Comparison of ENCODE assay signal across 24 cellular contexts in the genomic region with DNA sequence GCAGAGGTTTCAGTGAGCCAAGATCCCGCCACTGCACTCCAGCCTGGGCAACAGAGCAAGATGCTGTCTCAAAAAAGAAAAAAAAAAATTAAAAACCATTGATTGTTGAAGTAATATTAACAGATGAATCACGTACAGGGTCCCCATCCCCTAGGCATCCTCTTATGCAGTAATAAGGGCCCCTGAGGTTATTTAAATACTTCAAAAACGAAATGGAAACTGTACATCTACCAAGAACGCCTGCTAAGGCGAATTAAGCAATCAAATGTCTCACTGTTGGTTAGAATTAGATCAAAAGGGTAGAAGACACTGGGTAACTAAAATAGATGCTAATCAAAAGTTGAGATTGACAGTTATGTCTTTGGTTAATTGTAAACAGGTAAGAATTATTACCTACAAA. TPM values are rescaled to one million over a fixed set of nuclear protein-coding genes. Genes with fewer than 3 reads are reported as not detected.
DNase-seq lines count a peak whose midpoint lies in the region; ATAC-seq lines count a peak whose summit lies in the region.
"Had no signal": no experiment of that assay in that cellular context is flagged by ENCODE, and none has a peak within 500 bp of the region (broad histone marks: within the 10 kb centered on the region; RNA-seq: fewer than 3 reads in every experiment).

No MANE protein-coding gene starts in this region.

- no peak overlapping the region for H2AFZ ChIP-seq in Karpas-422 (ENCODE audit: low read length)

- H3K79me2 ChIP-seq in Karpas-422 (ENCODE audit: low read length), result no peaks in the 10 kb centered on the region

- H3K9me3 ChIP-seq in CD4-positive, alpha-beta memory T cell (ENCODE audit: control insufficient read depth in 1 of 2, low read length in 2 of 2), result no peaks in the 10 kb centered on the region
- no peaks in the 10 kb centered on the region for H3K9me3 ChIP-seq in Karpas-422 (ENCODE audit: low read length)
- H3K9me3 ChIP-seq: A549, heart right ventricle, left ventricle myocardium inferior, ovary, testis had no signal

- POLR2A ChIA-PET in CD4-positive, alpha-beta memory T cell (lab: Charles Lee; ENCODE audit: partially characterized antibody), result no interaction called here
- POLR2A ChIA-PET in naive thymus-derived CD8-positive, alpha-beta T cell (lab: Charles Lee), result interaction anchor here (0.7 to 10.4 kb wide), 3 partner anchors 30 to 132 kb away, joined by 3 to 289 read pairs (median 6); a partner anchor contains a TSS

- no peak overlapping the region for H3K27ac ChIP-seq in CD4-positive, alpha-beta memory T cell (ENCODE audit: low read depth, low read length)
- no peak overlapping the region for H3K27ac ChIP-seq in Karpas-422 (ENCODE audit: low read length)
- H3K27ac ChIP-seq: A549, heart right ventricle, left ventricle myocardium inferior, ovary, skin epidermis, testis had no signal

- H3K27me3 ChIP-seq in CD4-positive, alpha-beta memory T cell (ENCODE audit: insufficient read depth, low read length), result no peaks in the 10 kb centered on the region
- H3K27me3 ChIP-seq in Karpas-422 (ENCODE audit: low read length), result no peaks in the 10 kb centered on the region
- H3K27me3 ChIP-seq: ovary, testis had no signal

- H3K4me1 ChIP-seq in CD4-positive, alpha-beta memory T cell (ENCODE audit: insufficient read depth, low read length), result peaks cover 86% of the 10 kb centered on the region
- no peaks in the 10 kb centered on the region for H3K4me1 ChIP-seq in Karpas-422 (ENCODE audit: low read length)
- H3K4me1 ChIP-seq: A549, heart right ventricle, left ventricle myocardium inferior, testis had no signal

- CTCF ChIA-PET in CD4-positive, alpha-beta memory T cell (lab: Charles Lee; ENCODE audit: partially characterized antibody), result interaction anchor here (0.9 to 7.9 kb wide), 2 partner anchors 15 to 52 kb away, joined by 4 to 64 read pairs; no protein-coding TSS in a partner anchor

- intact Hi-C loops in activated CD4-positive, alpha-beta T cell treated with anti-CD3 and anti-CD28 coated beads, Interleukin-2, amount 10 ng/mL, durations not matched to agents 24 days and 14 days (cut with micrococcal nuclease), result no loop called here
- intact Hi-C loops in CD4-positive, alpha-beta memory T cell (cut with micrococcal nuclease), result no loop called here
- intact Hi-C loops in activated T-helper 1 cell treated with anti-CD3 and anti-CD28 coated beads, Interleukin-12 subunit alpha, Interleukin-12 subunit beta, Interleukin-2, Interleukin-4 antibody, amounts not matched to agents 30 ng/mL and 10 ng/mL and 1 ng/mL, durations not matched to agents 14 hours and 24 hours and 36 hours (cut with micrococcal nuclease), result loop anchor here (1.0 kb wide), 1 partner anchor 8 kb away; no protein-coding TSS in a partner anchor

- H3K27ac Mint-ChIP-seq in activated CD4-positive, alpha-beta T cell treated with anti-CD3 and anti-CD28 coated beads, Interleukin-2, amount 10 ng/mL, durations not matched to agents 24 days and 14 days, result peak overlapping the region; percentile 21
- H3K27ac Mint-ChIP-seq in CD4-positive, alpha-beta memory T cell, result peak overlapping the region; percentile 38 to 96 (median 72)
- H3K27ac Mint-ChIP-seq in activated T-helper 1 cell treated with anti-CD3 and anti-CD28 coated beads, Interleukin-12 subunit alpha, Interleukin-12 subunit beta, Interleukin-2, Interleukin-4 antibody, amounts not matched to agents 30 ng/mL and 10 ng/mL and 1 ng/mL, durations not matched to agents 14 hours and 24 hours and 36 hours, result peak overlapping the region; percentile 32
- H3K27ac Mint-ChIP-seq in naive thymus-derived CD8-positive, alpha-beta T cell, result peak overlapping the region; percentile 58 to 98 (median 93)
- H3K27ac Mint-ChIP-seq: activated B cell treated with CpG ODN at 0.5 μM for 24 hours had no signal

- no peak for DNase-seq in activated CD4-positive, alpha-beta T cell treated with anti-CD3 and anti-CD28 coated beads, Interleukin-2, amount 10 ng/mL, durations not matched to agents 24 days and 14 days
- no peak for DNase-seq in activated CD4-positive, alpha-beta T cell treated with anti-CD3 and anti-CD28 coated beads for 1 hour
- DNase-seq in CD4-positive, alpha-beta memory T cell, result no peak
- DNase-seq in activated T-helper 1 cell treated with anti-CD3 and anti-CD28 coated beads, Interleukin-12 subunit alpha, Interleukin-12 subunit beta, Interleukin-2, Interleukin-4 antibody, amounts not matched to agents 30 ng/mL and 10 ng/mL and 1 ng/mL, durations not matched to agents 14 hours and 24 hours and 36 hours (ENCODE audit: low spot score), result no peak
- DNase-seq in naive thymus-derived CD8-positive, alpha-beta T cell, result no peak
- no peak for DNase-seq in Karpas-422
- DNase-seq in NCI-H446 treated with DMSO at 0.1 percent for 48 hours (lab: John Stamatoyannopoulos, UW), result no peak
- DNase-seq in NCI-H1092 treated with DMSO at 0.1 percent for 48 hours (lab: John Stamatoyannopoulos, UW), result no peak
- DNase-seq: activated B cell treated with CpG ODN at 0.5 μM for 24 hours; activated gamma-delta T cell; anterior cingulate cortex; DMS153; heart right ventricle; left ventricle myocardium inferior; mesenchymal stem cell; NCI-H510A; ovary; stimulated activated naive CD4-positive, alpha-beta T cell; SW 1271; testis had no signal

- peaks cover 11% of the 10 kb centered on the region for H3K36me3 ChIP-seq in CD4-positive, alpha-beta memory T cell (ENCODE audit: insufficient read depth, low read length)
- no peaks in the 10 kb centered on the region for H3K36me3 ChIP-seq in Karpas-422 (ENCODE audit: insufficient read depth, low read length)
- H3K36me3 ChIP-seq: heart right ventricle, left ventricle myocardium inferior, ovary had no signal

- ATAC-seq in naive thymus-derived CD8-positive, alpha-beta T cell, result peak; percentile 27 to 58
- ATAC-seq: A549, GM12878, heart right ventricle had no signal

- no peak overlapping the region for H3K9ac ChIP-seq in Karpas-422 (ENCODE audit: low read length)

- no peaks in the 10 kb centered on the region for H3K9me2 ChIP-seq in Karpas-422 (replicated peaks; ENCODE audit: insufficient read depth, low read length)

- H4K20me1 ChIP-seq in Karpas-422 (ENCODE audit: insufficient read depth, low read depth, low read length), result no peaks in the 10 kb centered on the region

- no peaks in the 10 kb centered on the region for H3K9me3 Mint-ChIP-seq in activated CD4-positive, alpha-beta T cell treated with anti-CD3 and anti-CD28 coated beads, Interleukin-2, amount 10 ng/mL, durations not matched to agents 24 days and 14 days
- H3K9me3 Mint-ChIP-seq in CD4-positive, alpha-beta memory T cell, result no peaks in the 10 kb centered on the region
- H3K9me3 Mint-ChIP-seq in activated T-helper 1 cell treated with anti-CD3 and anti-CD28 coated beads, Interleukin-12 subunit alpha, Interleukin-12 subunit beta, Interleukin-2, Interleukin-4 antibody, amounts not matched to agents 30 ng/mL and 10 ng/mL and 1 ng/mL, durations not matched to agents 14 hours and 24 hours and 36 hours, result no peaks in the 10 kb centered on the region
- no peaks in the 10 kb centered on the region for H3K9me3 Mint-ChIP-seq in naive thymus-derived CD8-positive, alpha-beta T cell
- H3K9me3 Mint-ChIP-seq: activated B cell treated with CpG ODN at 0.5 μM for 24 hours, neural crest cell had no signal

- H3K4me3 Mint-ChIP-seq in activated CD4-positive, alpha-beta T cell treated with anti-CD3 and anti-CD28 coated beads, Interleukin-2, amount 10 ng/mL, durations not matched to agents 24 days and 14 days, result no peak overlapping the region
- peak overlapping the region in 1 of 8 donors; percentile 65 for H3K4me3 Mint-ChIP-seq in CD4-positive, alpha-beta memory T cell
- no peak overlapping the region for H3K4me3 Mint-ChIP-seq in activated T-helper 1 cell treated with anti-CD3 and anti-CD28 coated beads, Interleukin-12 subunit alpha, Interleukin-12 subunit beta, Interleukin-2, Interleukin-4 antibody, amounts not matched to agents 30 ng/mL and 10 ng/mL and 1 ng/mL, durations not matched to agents 14 hours and 24 hours and 36 hours
- H3K4me3 Mint-ChIP-seq in naive thymus-derived CD8-positive, alpha-beta T cell, result peak overlapping the region in 9 of 10 donors; percentile 49 to 97 (median 67)
- H3K4me3 Mint-ChIP-seq: activated B cell treated with CpG ODN at 0.5 μM for 24 hours, neural crest cell had no signal

- no peaks in the 10 kb centered on the region for H3K27me3 Mint-ChIP-seq in activated CD4-positive, alpha-beta T cell treated with anti-CD3 and anti-CD28 coated beads, Interleukin-2, amount 10 ng/mL, durations not matched to agents 24 days and 14 days
- no peaks in the 10 kb centered on the region for H3K27me3 Mint-ChIP-seq in CD4-positive, alpha-beta memory T cell
- no peaks in the 10 kb centered on the region for H3K27me3 Mint-ChIP-seq in activated T-helper 1 cell treated with anti-CD3 and anti-CD28 coated beads, Interleukin-12 subunit alpha, Interleukin-12 subunit beta, Interleukin-2, Interleukin-4 antibody, amounts not matched to agents 30 ng/mL and 10 ng/mL and 1 ng/mL, durations not matched to agents 14 hours and 24 hours and 36 hours (ENCODE audit: insufficient read depth)
- H3K27me3 Mint-ChIP-seq in naive thymus-derived CD8-positive, alpha-beta T cell, result no peaks in the 10 kb centered on the region

- peaks cover 72% of the 10 kb centered on the region for H3K4me1 Mint-ChIP-seq in activated CD4-positive, alpha-beta T cell treated with anti-CD3 and anti-CD28 coated beads, Interleukin-2, amount 10 ng/mL, durations not matched to agents 24 days and 14 days
- H3K4me1 Mint-ChIP-seq in CD4-positive, alpha-beta memory T cell, result peaks cover 61 to 88% (median 79%) of the 10 kb centered on the region in 4 donors
- H3K4me1 Mint-ChIP-seq in activated T-helper 1 cell treated with anti-CD3 and anti-CD28 coated beads, Interleukin-12 subunit alpha, Interleukin-12 subunit beta, Interleukin-2, Interleukin-4 antibody, amounts not matched to agents 30 ng/mL and 10 ng/mL and 1 ng/mL, durations not matched to agents 14 hours and 24 hours and 36 hours (ENCODE audit: low read depth), result peaks cover 69% of the 10 kb centered on the region
- H3K4me1 Mint-ChIP-seq in naive thymus-derived CD8-positive, alpha-beta T cell, result peaks cover 63 to 90% (median 85%) of the 10 kb centered on the region in 4 donors

- H3K36me3 Mint-ChIP-seq in activated CD4-positive, alpha-beta T cell treated with anti-CD3 and anti-CD28 coated beads, Interleukin-2, amount 10 ng/mL, durations not matched to agents 24 days and 14 days (ENCODE audit: low read depth), result peaks cover 51% of the 10 kb centered on the region
- H3K36me3 Mint-ChIP-seq in CD4-positive, alpha-beta memory T cell, result peaks cover 25 to 48% of the 10 kb centered on the region in 2 donors
- H3K36me3 Mint-ChIP-seq in activated T-helper 1 cell treated with anti-CD3 and anti-CD28 coated beads, Interleukin-12 subunit alpha, Interleukin-12 subunit beta, Interleukin-2, Interleukin-4 antibody, amounts not matched to agents 30 ng/mL and 10 ng/mL and 1 ng/mL, durations not matched to agents 14 hours and 24 hours and 36 hours (ENCODE audit: low read depth), result peaks cover 44% of the 10 kb centered on the region
- H3K36me3 Mint-ChIP-seq in naive thymus-derived CD8-positive, alpha-beta T cell, result peaks cover 7 to 79% (median 24%) of the 10 kb centered on the region in 3 donors

- H3K4me3 ChIP-seq in CD4-positive, alpha-beta memory T cell (ENCODE audit: low read length in 2 of 2), result no peak overlapping the region
- no peak overlapping the region for H3K4me3 ChIP-seq in Karpas-422 (ENCODE audit: low read length)
- H3K4me3 ChIP-seq: A549, GM12878, heart right ventricle, left ventricle myocardium inferior, ovary, skin epidermis, testis had no signal

- H3K4me2 ChIP-seq in Karpas-422 (ENCODE audit: low read depth, low read length, poor library complexity, severe bottlenecking), result no peak overlapping the region
- H3K4me2 ChIP-seq: A549 had no signal

RNA-seq across cellular contexts. Expression of a gene that starts 7.5 kb away (rescaled TPM):
- total RNA-seq in activated CD4-positive, alpha-beta T cell treated with anti-CD3 and anti-CD28 coated beads, Interleukin-2, amount 10 ng/mL, durations not matched to agents 24 days and 14 days, result 56.3 and 59.6 TPM in 2 replicates
- 10 to 100 TPM; 83.3 to 90.7 TPM for total RNA-seq in CD4-positive, alpha-beta memory T cell
- 10 to 100 TPM; 67.1 to 81.2 TPM for polyA plus RNA-seq in CD4-positive, alpha-beta memory T cell
- total RNA-seq in activated T-helper 1 cell treated with anti-CD3 and anti-CD28 coated beads, Interleukin-12 subunit alpha, Interleukin-12 subunit beta, Interleukin-2, Interleukin-4 antibody, amounts not matched to agents 30 ng/mL and 10 ng/mL and 1 ng/mL, durations not matched to agents 14 hours and 24 hours and 36 hours, result 62.1 and 62.2 TPM in 2 replicates
- total RNA-seq in naive thymus-derived CD8-positive, alpha-beta T cell, result 100 to 1,000 TPM; 165 to 168 TPM
- polyA plus RNA-seq in naive thymus-derived CD8-positive, alpha-beta T cell, result 100 to 1,000 TPM in 2 of 3 donors, 10 to 100 TPM in 1; 70.1 to 173 (median 104) TPM
- total RNA-seq in Karpas-422 (2014; rRNA removed; shearing (Covaris generic); ENCODE audit: low replicate concordance), result 0.04 and 2.4 TPM in 2 replicates

RNA-seq across cellular contexts. Expression of a gene that starts 32.1 kb away (rescaled TPM):
- 2,196 and 2,218 TPM in 2 replicates for total RNA-seq in activated CD4-positive, alpha-beta T cell treated with anti-CD3 and anti-CD28 coated beads, Interleukin-2, amount 10 ng/mL, durations not matched to agents 24 days and 14 days
- 1,000 to 10,000 TPM; 1,218 to 1,245 TPM for total RNA-seq in CD4-positive, alpha-beta memory T cell
- polyA plus RNA-seq in CD4-positive, alpha-beta memory T cell, result 1,000 to 10,000 TPM; 5,559 to 6,561 TPM
- total RNA-seq in activated T-helper 1 cell treated with anti-CD3 and anti-CD28 coated beads, Interleukin-12 subunit alpha, Interleukin-12 subunit beta, Interleukin-2, Interleukin-4 antibody, amounts not matched to agents 30 ng/mL and 10 ng/mL and 1 ng/mL, durations not matched to agents 14 hours and 24 hours and 36 hours, result 2,415 and 2,510 TPM in 2 replicates
- total RNA-seq in naive thymus-derived CD8-positive, alpha-beta T cell, result 1,000 to 10,000 TPM; 1,479 to 1,535 TPM
- 1,000 to 10,000 TPM; 6,950 to 8,855 (median 7,882) TPM for polyA plus RNA-seq in naive thymus-derived CD8-positive, alpha-beta T cell
- total RNA-seq in Karpas-422 (2014; rRNA removed; shearing (Covaris generic); ENCODE audit: low replicate concordance), result 1,287 and 3,084 TPM in 2 replicates

Comparison
In these comparisons a context has a peak if more than half of its experiments do, and no peak if none do; other contexts are left out.
1. H3K27ac Mint-ChIP-seq: peak in every context shown above with its lines; median percentile 93 in naive thymus-derived CD8-positive, alpha-beta T cell; 72 in CD4-positive, alpha-beta memory T cell; 32 in activated T-helper 1 cell treated with anti-CD3 and anti-CD28 coated beads, Interleukin-12 subunit alpha, Interleukin-12 subunit beta, Interleukin-2, Interleukin-4 antibody, amounts not matched to agents 30 ng/mL and 10 ng/mL and 1 ng/mL, durations not matched to agents 14 hours and 24 hours and 36 hours; 21 in activated CD4-positive, alpha-beta T cell treated with anti-CD3 and anti-CD28 coated beads, Interleukin-2, amount 10 ng/mL, durations not matched to agents 24 days and 14 days.
2. H3K4me3 Mint-ChIP-seq: peak in naive thymus-derived CD8-positive, alpha-beta T cell (9 of 10); none in activated CD4-positive, alpha-beta T cell treated with anti-CD3 and anti-CD28 coated beads, Interleukin-2, amount 10 ng/mL, durations not matched to agents 24 days and 14 days (single experiment) and activated T-helper 1 cell treated with anti-CD3 and anti-CD28 coated beads, Interleukin-12 subunit alpha, Interleukin-12 subunit beta, Interleukin-2, Interleukin-4 antibody, amounts not matched to agents 30 ng/mL and 10 ng/mL and 1 ng/mL, durations not matched to agents 14 hours and 24 hours and 36 hours (single experiment).
3. RNA of a gene that starts 7.5 kb away (total RNA-seq): 165 to 168 TPM in naive thymus-derived CD8-positive, alpha-beta T cell, 83.3 to 90.7 TPM in CD4-positive, alpha-beta memory T cell, 62.1 to 62.2 TPM in activated T-helper 1 cell treated with anti-CD3 and anti-CD28 coated beads, Interleukin-12 subunit alpha, Interleukin-12 subunit beta, Interleukin-2, Interleukin-4 antibody, amounts not matched to agents 30 ng/mL and 10 ng/mL and 1 ng/mL, durations not matched to agents 14 hours and 24 hours and 36 hours and 56.3 to 59.6 TPM in activated CD4-positive, alpha-beta T cell treated with anti-CD3 and anti-CD28 coated beads, Interleukin-2, amount 10 ng/mL, durations not matched to agents 24 days and 14 days; 0.04 to 2.4 TPM in Karpas-422; every median in the first group is over 10 times any median in the second.